Comparison of ENCODE assay signal across 23 cellular contexts in genomic region chr20:48671141-48671540, GRCh38.
"Had no signal": no experiment of that assay in that cellular context is flagged by ENCODE, and none has a peak within 500 bp of the region (broad histone marks: within the 10 kb centered on the region; RNA-seq: fewer than 3 reads in every experiment).

No MANE protein-coding gene starts in this region.

- H3K4me3 Mint-ChIP-seq: activated CD4-positive, alpha-beta T cell treated with anti-CD3 and anti-CD28 coated beads, Interleukin-2, amount 10 ng/mL, durations not matched to agents 7 days and 5 days; activated naive CD4-positive, alpha-beta T cell treated with anti-CD3 and anti-CD28 coated beads, Interleukin-2, amount 10 ng/mL, durations not matched to agents 7 days and 5 days; dendritic cell treated with granulocyte-macrophage colony-stimulating factor and Interleukin-4, amounts not matched to agents 40 ng/mL and 50 ng/mL, for 4 days; naive thymus-derived CD4-positive, alpha-beta T cell; stimulated activated naive CD8-positive, alpha-beta T cell treated with anti-CD3 and anti-CD28 coated beads, Interleukin-15, amount 100 ng/mL, for 72 hours had no signal

- H3K27me3 Mint-ChIP-seq: activated CD4-positive, alpha-beta T cell treated with anti-CD3 and anti-CD28 coated beads, Interleukin-2, amount 10 ng/mL, durations not matched to agents 7 days and 5 days; activated naive CD4-positive, alpha-beta T cell treated with anti-CD3 and anti-CD28 coated beads, Interleukin-2, amount 10 ng/mL, durations not matched to agents 7 days and 5 days; dendritic cell treated with granulocyte-macrophage colony-stimulating factor and Interleukin-4, amounts not matched to agents 40 ng/mL and 50 ng/mL, for 4 days; naive thymus-derived CD4-positive, alpha-beta T cell; stimulated activated naive CD8-positive, alpha-beta T cell treated with anti-CD3 and anti-CD28 coated beads, Interleukin-15, amount 100 ng/mL, for 72 hours had no signal

- ATAC-seq: foreskin keratinocyte; left lobe of liver; naive thymus-derived CD4-positive, alpha-beta T cell; pancreas; psoas muscle; stimulated activated naive CD8-positive, alpha-beta T cell treated with anti-CD3 and anti-CD28 coated beads, Interleukin-15, amount 100 ng/mL, for 72 hours had no signal

- FAIRE-seq: pancreas had no signal

- H3K27me3 ChIP-seq: foreskin keratinocyte, pancreas, right atrium auricular region, spleen, testis, uterus had no signal

- H3K4me3 ChIP-seq: lung, pancreas, psoas muscle, right atrium auricular region, spleen, testis, uterus had no signal

- H3K27ac Mint-ChIP-seq: activated CD4-positive, alpha-beta T cell treated with anti-CD3 and anti-CD28 coated beads, Interleukin-2, amount 10 ng/mL, durations not matched to agents 7 days and 5 days had no signal

- DNase-seq: activated CD4-positive, alpha-beta T cell treated with anti-CD3 and anti-CD28 coated beads, Interleukin-2, amount 10 ng/mL, durations not matched to agents 7 days and 5 days; activated CD4-positive, CD25-positive, alpha-beta regulatory T cell treated with anti-CD3 and anti-CD28 coated beads, Interleukin-2, amount 50 U/mL, for 72 hours; activated effector memory CD4-positive, alpha-beta T cell treated with anti-CD3 and anti-CD28 coated beads, Interleukin-2, amount 50 U/mL, for 16 hours; activated naive CD4-positive, alpha-beta T cell treated with anti-CD3 and anti-CD28 coated beads, Interleukin-2, amount 10 ng/mL, durations not matched to agents 7 days and 5 days; activated T-cell treated with anti-CD3 and anti-CD28 coated beads, Interleukin-2, amount 50 U/mL, for 1 hour; amygdala; effector CD4-positive, alpha-beta T cell; foreskin keratinocyte; naive thymus-derived CD4-positive, alpha-beta T cell; pancreas; psoas muscle; stimulated activated CD4-positive, alpha-beta T cell treated with anti-CD3 and anti-CD28 coated beads, Interleukin-4, amount 100 ng/mL, for 1 hour; stimulated activated naive CD8-positive, alpha-beta T cell treated with anti-CD3 and anti-CD28 coated beads, Interleukin-15, amount 100 ng/mL, for 72 hours; SW 1271; testis; trophoblast cell; uterus had no signal

- H3K27ac ChIP-seq: foreskin keratinocyte, pancreas, psoas muscle, right atrium auricular region, testis, uterus, VCaP had no signal

- H3K4me1 Mint-ChIP-seq: activated CD4-positive, alpha-beta T cell treated with anti-CD3 and anti-CD28 coated beads, Interleukin-2, amount 10 ng/mL, durations not matched to agents 7 days and 5 days; activated naive CD4-positive, alpha-beta T cell treated with anti-CD3 and anti-CD28 coated beads, Interleukin-2, amount 10 ng/mL, durations not matched to agents 7 days and 5 days had no signal

- H3K36me3 ChIP-seq: pancreas, right atrium auricular region, uterus had no signal

- H3K4me1 ChIP-seq: foreskin keratinocyte, pancreas, psoas muscle, right atrium auricular region, uterus had no signal

- H3K9me3 ChIP-seq: pancreas, psoas muscle, right atrium auricular region, spleen, testis, uterus had no signal

- H3K9me3 Mint-ChIP-seq: activated CD4-positive, alpha-beta T cell treated with anti-CD3 and anti-CD28 coated beads, Interleukin-2, amount 10 ng/mL, durations not matched to agents 7 days and 5 days; activated naive CD4-positive, alpha-beta T cell treated with anti-CD3 and anti-CD28 coated beads, Interleukin-2, amount 10 ng/mL, durations not matched to agents 7 days and 5 days; dendritic cell treated with granulocyte-macrophage colony-stimulating factor and Interleukin-4, amounts not matched to agents 40 ng/mL and 50 ng/mL, for 4 days; stimulated activated naive CD8-positive, alpha-beta T cell treated with anti-CD3 and anti-CD28 coated beads, Interleukin-15, amount 100 ng/mL, for 72 hours had no signal
